13 cellular contexts compared by ENCODE assay signal in genomic region chr16:87471278-87472141, GRCh38. TPM values are rescaled to one million over a fixed set of nuclear protein-coding genes. Genes with fewer than 3 reads are reported as not detected.
A peak's percentile ranks its signal among the peaks of the same experiment; 100 is the strongest.
DNase-seq lines count a peak whose midpoint lies in the region; ATAC-seq and TF ChIP-seq lines count a peak whose summit lies in the region.
"Had no signal": no experiment of that assay in that cellular context is flagged by ENCODE, and none has a peak within 500 bp of the region (broad histone marks: within the 10 kb centered on the region; RNA-seq: fewer than 3 reads in every experiment).

No MANE protein-coding gene starts in this region.

- peaks cover 58% of the 10 kb centered on the region for H4K20me1 ChIP-seq in hepatocyte (ENCODE audit: insufficient read depth, poor library complexity, severe bottlenecking)

- no peaks in the 10 kb centered on the region for H3K9me2 ChIP-seq in hepatocyte (replicated peaks; ENCODE audit: insufficient read depth)

- peaks cover 15% of the 10 kb centered on the region for H3K4me1 Mint-ChIP-seq in Caco-2 (ENCODE audit: low read depth, unreplicated experiment)
- H3K4me1 Mint-ChIP-seq in brain, result peaks cover 76% of the 10 kb centered on the region

- no peak overlapping the region for H2AFZ ChIP-seq in hepatocyte

- H3K4me3 ChIP-seq in Caco-2 (ENCODE audit: low read depth, low read length) (no peak overlapping the region), hepatocyte (no peak overlapping the region), skin epidermis (no peak overlapping the region)

- DNase-seq in Caco-2 (peak in 1 of 2 experiments; percentile 49), hepatocyte (ENCODE audit: low spot score) (peak; percentile 56), mucosa of gallbladder (ENCODE audit: low spot score) (no peak), caudate nucleus (lab: John Stamatoyannopoulos, UW) (no peak), midbrain (lab: John Stamatoyannopoulos, UW) (no peak)
- DNase-seq: HCEC 1CT, NCI-H1105, NCI-H510A, nucleus accumbens, T1000 had no signal

- H3K4me1 ChIP-seq in Caco-2 (peaks cover 22% of the 10 kb centered on the region), hepatocyte (ENCODE audit: insufficient read depth) (peaks cover 36% of the 10 kb centered on the region)

- H3K27ac ChIP-seq in hepatocyte, result peak overlapping the region; percentile 40
- H3K27ac ChIP-seq in skin epidermis, result peak overlapping the region in 16 of 21 experiments; percentile 15 to 75 (median 54)
- H3K27ac ChIP-seq in caudate nucleus (ENCODE audit: low read depth, low read length), result no peak overlapping the region

- POLR2A ChIA-PET in Caco-2 (lab: Charles Lee), result no interaction called here

- CTCF ChIA-PET in Caco-2 (lab: Charles Lee), result interaction anchor here (0.6 to 1.5 kb wide), 2 partner anchors 12 to 99 kb away, joined by 4 read pairs; no protein-coding TSS in a partner anchor

- H3K36me3 Mint-ChIP-seq in Caco-2 (ENCODE audit: insufficient read depth, unreplicated experiment) (peaks cover 12% of the 10 kb centered on the region), brain (peaks cover 26% of the 10 kb centered on the region)

- H3K36me3 ChIP-seq in Caco-2 (ENCODE audit: control insufficient read depth, insufficient read depth, low read length) (no peaks in the 10 kb centered on the region), hepatocyte (replicated peaks; ENCODE audit: insufficient read depth, low read depth) (no peaks in the 10 kb centered on the region)

- no peaks in the 10 kb centered on the region for H3K9me3 ChIP-seq in Caco-2
- no peaks in the 10 kb centered on the region for H3K9me3 ChIP-seq in hepatocyte (ENCODE audit: low read depth)

- WGBS in hepatocyte (ENCODE audit: low lambda C conversion rate, missing lambda C conversion rate), result 57% methylated on average over 13 of the region's 13 CpGs

- H3K4me2 ChIP-seq in hepatocyte, result peak overlapping the region; percentile 3

- TF ChIP-seq CTCF in Caco-2 (IDR thresholded peaks at IDR 0.05; ENCODE audit: insufficient read depth in 1 of 2, low read depth in 1 of 2, low read length in 1 of 2, severe bottlenecking in 1 of 2, unreplicated experiment in 1 of 2) (no peak), brain (conservative IDR thresholded peaks at IDR 0.05) (no peak), hepatocyte (IDR thresholded peaks at IDR 0.05; ENCODE audit: poor library complexity) (no peak)

- intact Hi-C loops in Caco-2 (cut with micrococcal nuclease; ENCODE audit: unreplicated experiment), result no loop called here

- H3K9me3 Mint-ChIP-seq in Caco-2 (ENCODE audit: unreplicated experiment), result no peaks in the 10 kb centered on the region
- no peaks in the 10 kb centered on the region for H3K9me3 Mint-ChIP-seq in brain

- peaks cover 97% of the 10 kb centered on the region for H3K79me2 ChIP-seq in hepatocyte

- peak overlapping the region; percentile 42 for H3K27ac Mint-ChIP-seq in Caco-2 (ENCODE audit: unreplicated experiment)
- peak overlapping the region in 3 of 5 experiments; percentile 21 to 76 (median 53) for H3K27ac Mint-ChIP-seq in brain

- BruUV-seq in Caco-2 (replicated peaks; lab: Mats Ljungman, UMichigan), result no TSS peak

- H3K4me3 Mint-ChIP-seq in Caco-2 (ENCODE audit: unreplicated experiment), result no peak overlapping the region
- H3K4me3 Mint-ChIP-seq in brain, result peak overlapping the region in 1 of 5 experiments; percentile 13

- H3K27me3 Mint-ChIP-seq in Caco-2 (ENCODE audit: insufficient read depth, unreplicated experiment) (no peaks in the 10 kb centered on the region), brain (no peaks in the 10 kb centered on the region)

- no peaks in the 10 kb centered on the region for H3K27me3 ChIP-seq in Caco-2 (replicated peaks; ENCODE audit: control insufficient read depth, insufficient read depth, low read length)
- H3K27me3 ChIP-seq in hepatocyte, result no peaks in the 10 kb centered on the region

- no peak for ATAC-seq in HG02870 (IDR thresholded peaks at IDR 0.05; ENCODE audit: unreplicated experiment)

RNA-seq across cellular contexts. Expression of gene ZCCHC14, which starts 21.3 kb away (rescaled TPM):
- 33.1 and 34.0 TPM in 2 replicates for total RNA-seq in Caco-2 (2022)
- polyA plus RNA-seq in brain (ENCODE audit: insufficient read depth, low read depth, low replicate concordance), result 22.2 TPM
- 12.6 and 14.5 TPM in 2 replicates for total RNA-seq in hepatocyte
- polyA plus RNA-seq in hepatocyte, result 4.3 and 5.8 TPM in 2 replicates
- 25.1 TPM for total RNA-seq in mucosa of gallbladder
